ENCODE assay signal across 1 cellular context in the genomic region with DNA sequence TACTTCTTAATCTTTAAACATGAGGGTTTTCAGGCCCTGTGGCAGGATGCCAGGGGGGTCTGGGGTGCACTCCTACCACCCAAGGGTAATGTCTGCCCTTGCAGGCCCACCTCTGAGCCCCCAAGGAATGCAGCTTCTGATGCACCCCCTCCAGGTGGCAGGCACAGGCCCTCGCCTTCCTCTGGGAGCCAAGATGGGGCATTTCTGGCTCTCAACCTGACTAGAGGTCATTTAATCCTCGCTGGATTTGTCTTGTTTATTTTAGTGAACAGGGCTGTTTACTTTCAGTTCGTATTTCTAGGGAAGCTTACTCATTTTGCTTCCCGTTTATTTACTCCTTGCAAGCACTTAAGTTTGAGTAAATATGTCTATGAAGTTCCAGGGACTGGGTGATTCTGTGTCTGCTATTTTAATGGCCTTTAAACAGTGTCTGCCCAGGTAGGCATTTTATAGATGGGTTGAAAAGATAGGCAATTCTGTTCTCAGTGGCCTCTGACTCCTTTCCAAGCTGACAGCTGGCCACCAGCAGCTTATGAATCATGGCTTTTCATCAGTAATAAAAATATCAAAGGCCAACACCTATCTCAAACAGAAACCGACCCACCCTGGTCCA.
TF ChIP-seq lines count a peak whose summit lies in the region.

No MANE protein-coding gene starts in this region.

TF ChIP-seq in HepG2, 621 proteins besides CTCF, POLR2A, EP300 and RAD21 (continues in another document):
- no peak for TF ChIP-seq ATM (IDR thresholded peaks at IDR 0.05; ENCODE audit: borderline replicate concordance)
- TF ChIP-seq ZNF724P (CRISPR knock-in tag; IDR thresholded peaks at IDR 0.05; ENCODE audit: borderline replicate concordance): 0 out of 2 replicates have a peak, but pooled peaks have one; percentile 30
- no peak for TF ChIP-seq POGZ (CRISPR knock-in tag; IDR thresholded peaks at IDR 0.05)
- TF ChIP-seq, protein P1, sequence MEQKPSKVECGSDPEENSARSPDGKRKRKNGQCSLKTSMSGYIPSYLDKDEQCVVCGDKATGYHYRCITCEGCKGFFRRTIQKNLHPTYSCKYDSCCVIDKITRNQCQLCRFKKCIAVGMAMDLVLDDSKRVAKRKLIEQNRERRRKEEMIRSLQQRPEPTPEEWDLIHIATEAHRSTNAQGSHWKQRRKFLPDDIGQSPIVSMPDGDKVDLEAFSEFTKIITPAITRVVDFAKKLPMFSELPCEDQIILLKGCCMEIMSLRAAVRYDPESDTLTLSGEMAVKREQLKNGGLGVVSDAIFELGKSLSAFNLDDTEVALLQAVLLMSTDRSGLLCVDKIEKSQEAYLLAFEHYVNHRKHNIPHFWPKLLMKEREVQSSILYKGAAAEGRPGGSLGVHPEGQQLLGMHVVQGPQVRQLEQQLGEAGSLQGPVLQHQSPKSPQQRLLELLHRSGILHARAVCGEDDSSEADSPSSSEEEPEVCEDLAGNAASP (CRISPR knock-in tag; IDR thresholded peaks at IDR 0.05; ENCODE audit: borderline replicate concordance): peak; percentile 46; the same call in 1 of the 2 replicates
- peak; percentile 79; the same call in 1 of the 2 replicates for TF ChIP-seq FOXK1 (CRISPR knock-in tag; IDR thresholded peaks at IDR 0.05; ENCODE audit: borderline replicate concordance, low read depth)
- peak; percentile 39; the same call in 1 of the 2 replicates for TF ChIP-seq RNF219 (CRISPR knock-in tag; IDR thresholded peaks at IDR 0.05)
- TF ChIP-seq, protein P2, sequence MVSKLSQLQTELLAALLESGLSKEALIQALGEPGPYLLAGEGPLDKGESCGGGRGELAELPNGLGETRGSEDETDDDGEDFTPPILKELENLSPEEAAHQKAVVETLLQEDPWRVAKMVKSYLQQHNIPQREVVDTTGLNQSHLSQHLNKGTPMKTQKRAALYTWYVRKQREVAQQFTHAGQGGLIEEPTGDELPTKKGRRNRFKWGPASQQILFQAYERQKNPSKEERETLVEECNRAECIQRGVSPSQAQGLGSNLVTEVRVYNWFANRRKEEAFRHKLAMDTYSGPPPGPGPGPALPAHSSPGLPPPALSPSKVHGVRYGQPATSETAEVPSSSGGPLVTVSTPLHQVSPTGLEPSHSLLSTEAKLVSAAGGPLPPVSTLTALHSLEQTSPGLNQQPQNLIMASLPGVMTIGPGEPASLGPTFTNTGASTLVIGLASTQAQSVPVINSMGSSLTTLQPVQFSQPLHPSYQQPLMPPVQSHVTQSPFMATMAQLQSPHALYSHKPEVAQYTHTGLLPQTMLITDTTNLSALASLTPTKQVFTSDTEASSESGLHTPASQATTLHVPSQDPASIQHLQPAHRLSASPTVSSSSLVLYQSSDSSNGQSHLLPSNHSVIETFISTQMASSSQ (IDR thresholded peaks at IDR 0.05; ENCODE audit: low read depth): 0 out of 2 replicates have a peak, but pooled peaks have one; percentile 17
- TF ChIP-seq, protein P2 (CRISPR knock-in tag; IDR thresholded peaks at IDR 0.05; ENCODE audit: borderline replicate concordance): no peak
- TF ChIP-seq ZSCAN29 (CRISPR knock-in tag; conservative IDR thresholded peaks at IDR 0.05): no peak
- no peak for TF ChIP-seq ZNF614 (CRISPR knock-in tag; IDR thresholded peaks at IDR 0.05; ENCODE audit: borderline replicate concordance)
- TF ChIP-seq, protein P3, sequence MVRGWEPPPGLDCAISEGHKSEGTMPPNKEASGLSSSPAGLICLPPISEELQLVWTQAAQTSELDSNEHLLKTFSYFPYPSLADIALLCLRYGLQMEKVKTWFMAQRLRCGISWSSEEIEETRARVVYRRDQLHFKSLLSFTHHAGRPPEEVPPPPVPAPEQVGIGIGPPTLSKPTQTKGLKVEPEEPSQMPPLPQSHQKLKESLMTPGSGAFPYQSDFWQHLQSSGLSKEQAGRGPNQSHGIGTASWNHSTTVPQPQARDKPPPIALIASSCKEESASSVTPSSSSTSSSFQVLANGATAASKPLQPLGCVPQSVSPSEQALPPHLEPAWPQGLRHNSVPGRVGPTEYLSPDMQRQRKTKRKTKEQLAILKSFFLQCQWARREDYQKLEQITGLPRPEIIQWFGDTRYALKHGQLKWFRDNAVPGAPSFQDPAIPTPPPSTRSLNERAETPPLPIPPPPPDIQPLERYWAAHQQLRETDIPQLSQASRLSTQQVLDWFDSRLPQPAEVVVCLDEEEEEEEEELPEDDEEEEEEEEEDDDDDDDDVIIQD (CRISPR knock-in tag; IDR thresholded peaks at IDR 0.05; ENCODE audit: low read depth): no peak
- TF ChIP-seq, protein P4, sequence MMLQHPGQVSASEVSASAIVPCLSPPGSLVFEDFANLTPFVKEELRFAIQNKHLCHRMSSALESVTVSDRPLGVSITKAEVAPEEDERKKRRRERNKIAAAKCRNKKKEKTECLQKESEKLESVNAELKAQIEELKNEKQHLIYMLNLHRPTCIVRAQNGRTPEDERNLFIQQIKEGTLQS (CRISPR knock-in tag; IDR thresholded peaks at IDR 0.05): no peak
- no peak for TF ChIP-seq ZNF543 (CRISPR knock-in tag; IDR thresholded peaks at IDR 0.05)
- TF ChIP-seq SAP130 (CRISPR knock-in tag; IDR thresholded peaks at IDR 0.05; ENCODE audit: low read depth): peak; percentile 40; the same call in 1 of the 2 replicates
- peak; percentile 97 for TF ChIP-seq HHEX (CRISPR knock-in tag; IDR thresholded peaks at IDR 0.05)
- TF ChIP-seq, protein P5, sequence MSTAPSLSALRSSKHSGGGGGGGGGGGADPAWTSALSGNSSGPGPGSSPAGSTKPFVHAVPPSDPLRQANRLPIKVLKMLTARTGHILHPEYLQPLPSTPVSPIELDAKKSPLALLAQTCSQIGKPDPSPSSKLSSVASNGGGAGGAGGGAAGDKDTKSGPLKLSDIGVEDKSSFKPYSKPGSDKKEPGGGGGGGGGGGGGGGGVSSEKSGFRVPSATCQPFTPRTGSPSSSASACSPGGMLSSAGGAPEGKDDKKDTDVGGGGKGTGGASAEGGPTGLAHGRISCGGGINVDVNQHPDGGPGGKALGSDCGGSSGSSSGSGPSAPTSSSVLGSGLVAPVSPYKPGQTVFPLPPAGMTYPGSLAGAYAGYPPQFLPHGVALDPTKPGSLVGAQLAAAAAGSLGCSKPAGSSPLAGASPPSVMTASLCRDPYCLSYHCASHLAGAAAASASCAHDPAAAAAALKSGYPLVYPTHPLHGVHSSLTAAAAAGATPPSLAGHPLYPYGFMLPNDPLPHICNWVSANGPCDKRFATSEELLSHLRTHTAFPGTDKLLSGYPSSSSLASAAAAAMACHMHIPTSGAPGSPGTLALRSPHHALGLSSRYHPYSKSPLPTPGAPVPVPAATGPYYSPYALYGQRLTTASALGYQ (CRISPR knock-in tag; IDR thresholded peaks at IDR 0.05): 0 out of 2 replicates have a peak, but pooled peaks have one; percentile 30
- TF ChIP-seq KLF13 (CRISPR knock-in tag; IDR thresholded peaks at IDR 0.05): no peak
- no peak for TF ChIP-seq HOXA3 (CRISPR knock-in tag; IDR thresholded peaks at IDR 0.05)
- TF ChIP-seq PHF21A (CRISPR knock-in tag; IDR thresholded peaks at IDR 0.05): 0 out of 2 replicates have a peak, but pooled peaks have one; percentile 27
- no peak for TF ChIP-seq KDM6A (CRISPR knock-in tag; IDR thresholded peaks at IDR 0.05; ENCODE audit: low read depth)
- TF ChIP-seq NCOA2 (CRISPR knock-in tag; IDR thresholded peaks at IDR 0.05): peak; percentile 35; the same call in 1 of the 2 replicates
- TF ChIP-seq NFIC (IDR thresholded peaks at IDR 0.05; ENCODE audit: low read length): peak; percentile 85; the same call in 1 of the 2 replicates
- no peak for TF ChIP-seq ZNF280D (CRISPR knock-in tag; IDR thresholded peaks at IDR 0.05)
- TF ChIP-seq, protein P6, sequence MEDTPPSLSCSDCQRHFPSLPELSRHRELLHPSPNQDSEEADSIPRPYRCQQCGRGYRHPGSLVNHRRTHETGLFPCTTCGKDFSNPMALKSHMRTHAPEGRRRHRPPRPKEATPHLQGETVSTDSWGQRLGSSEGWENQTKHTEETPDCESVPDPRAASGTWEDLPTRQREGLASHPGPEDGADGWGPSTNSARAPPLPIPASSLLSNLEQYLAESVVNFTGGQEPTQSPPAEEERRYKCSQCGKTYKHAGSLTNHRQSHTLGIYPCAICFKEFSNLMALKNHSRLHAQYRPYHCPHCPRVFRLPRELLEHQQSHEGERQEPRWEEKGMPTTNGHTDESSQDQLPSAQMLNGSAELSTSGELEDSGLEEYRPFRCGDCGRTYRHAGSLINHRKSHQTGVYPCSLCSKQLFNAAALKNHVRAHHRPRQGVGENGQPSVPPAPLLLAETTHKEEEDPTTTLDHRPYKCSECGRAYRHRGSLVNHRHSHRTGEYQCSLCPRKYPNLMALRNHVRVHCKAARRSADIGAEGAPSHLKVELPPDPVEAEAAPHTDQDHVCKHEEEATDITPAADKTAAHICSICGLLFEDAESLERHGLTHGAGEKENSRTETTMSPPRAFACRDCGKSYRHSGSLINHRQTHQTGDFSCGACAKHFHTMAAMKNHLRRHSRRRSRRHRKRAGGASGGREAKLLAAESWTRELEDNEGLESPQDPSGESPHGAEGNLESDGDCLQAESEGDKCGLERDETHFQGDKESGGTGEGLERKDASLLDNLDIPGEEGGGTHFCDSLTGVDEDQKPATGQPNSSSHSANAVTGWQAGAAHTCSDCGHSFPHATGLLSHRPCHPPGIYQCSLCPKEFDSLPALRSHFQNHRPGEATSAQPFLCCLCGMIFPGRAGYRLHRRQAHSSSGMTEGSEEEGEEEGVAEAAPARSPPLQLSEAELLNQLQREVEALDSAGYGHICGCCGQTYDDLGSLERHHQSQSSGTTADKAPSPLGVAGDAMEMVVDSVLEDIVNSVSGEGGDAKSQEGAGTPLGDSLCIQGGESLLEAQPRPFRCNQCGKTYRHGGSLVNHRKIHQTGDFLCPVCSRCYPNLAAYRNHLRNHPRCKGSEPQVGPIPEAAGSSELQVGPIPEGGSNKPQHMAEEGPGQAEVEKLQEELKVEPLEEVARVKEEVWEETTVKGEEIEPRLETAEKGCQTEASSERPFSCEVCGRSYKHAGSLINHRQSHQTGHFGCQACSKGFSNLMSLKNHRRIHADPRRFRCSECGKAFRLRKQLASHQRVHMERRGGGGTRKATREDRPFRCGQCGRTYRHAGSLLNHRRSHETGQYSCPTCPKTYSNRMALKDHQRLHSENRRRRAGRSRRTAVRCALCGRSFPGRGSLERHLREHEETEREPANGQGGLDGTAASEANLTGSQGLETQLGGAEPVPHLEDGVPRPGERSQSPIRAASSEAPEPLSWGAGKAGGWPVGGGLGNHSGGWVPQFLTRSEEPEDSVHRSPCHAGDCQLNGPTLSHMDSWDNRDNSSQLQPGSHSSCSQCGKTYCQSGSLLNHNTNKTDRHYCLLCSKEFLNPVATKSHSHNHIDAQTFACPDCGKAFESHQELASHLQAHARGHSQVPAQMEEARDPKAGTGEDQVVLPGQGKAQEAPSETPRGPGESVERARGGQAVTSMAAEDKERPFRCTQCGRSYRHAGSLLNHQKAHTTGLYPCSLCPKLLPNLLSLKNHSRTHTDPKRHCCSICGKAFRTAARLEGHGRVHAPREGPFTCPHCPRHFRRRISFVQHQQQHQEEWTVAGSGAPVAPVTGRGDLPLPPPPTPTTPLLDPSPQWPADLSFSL (CRISPR knock-in tag; IDR thresholded peaks at IDR 0.05): no peak
- no peak for TF ChIP-seq TCF12 (IDR thresholded peaks at IDR 0.05)
- no peak for TF ChIP-seq TCF12 (CRISPR knock-in tag; IDR thresholded peaks at IDR 0.05)
- TF ChIP-seq ZSCAN12 (CRISPR knock-in tag; IDR thresholded peaks at IDR 0.05): no peak
